9 cellular contexts compared by ENCODE assay signal in genomic region chr2:69916151-69916550, GRCh38. TPM values are rescaled to one million over a fixed set of nuclear protein-coding genes. Genes with fewer than 3 reads are reported as not detected.
A peak's percentile ranks its signal among the peaks of the same experiment; 100 is the strongest.
DNase-seq lines count a peak whose midpoint lies in the region; ATAC-seq and TF ChIP-seq lines count a peak whose summit lies in the region.
"Had no signal": no experiment of that assay in that cellular context is flagged by ENCODE, and none has a peak within 500 bp of the region (broad histone marks: within the 10 kb centered on the region; RNA-seq: fewer than 3 reads in every experiment).

No MANE protein-coding gene starts in this region.

- CTCF ChIA-PET in activated naive CD4-positive, alpha-beta T cell treated with anti-CD3 and anti-CD28 coated beads, Interleukin-2, amount 10 ng/mL, durations not matched to agents 7 days and 5 days (lab: Charles Lee): interaction anchor here (0.6 to 2.5 kb wide), 4 partner anchors 154 to 209 kb away, joined by 3 to 11 read pairs (median 3); no protein-coding TSS in a partner anchor

- TF ChIP-seq EP300 in upper lobe of left lung (IDR thresholded peaks at IDR 0.05): no peak

- peak overlapping the region; percentile 89 to 90 for H3K27ac ChIP-seq in ascending aorta
- peak overlapping the region; percentile 91 for H3K27ac ChIP-seq in lower lobe of right lung
- peak overlapping the region; percentile 87 to 98 (median 95) for H3K27ac ChIP-seq in upper lobe of left lung

- no peaks in the 10 kb centered on the region for H3K27me3 Mint-ChIP-seq in activated naive CD4-positive, alpha-beta T cell treated with anti-CD3 and anti-CD28 coated beads, Interleukin-2, amount 10 ng/mL, durations not matched to agents 7 days and 5 days

- intact Hi-C loops in ascending aorta (cut with DNase I): loop anchor here (10.0 kb wide), 1 partner anchor 1309 kb away; the partner anchor contains the start of gene PAIP2B
- intact Hi-C loops in lower lobe of right lung (cut with DNase I): loop anchor here (10.0 kb wide), 1 partner anchor 229 kb away; no protein-coding TSS in a partner anchor

- no peak for ATAC-seq in activated naive CD4-positive, alpha-beta T cell treated with anti-CD3 and anti-CD28 coated beads, Interleukin-2, amount 50 U/mL, for 72 hours
- no peak for ATAC-seq in lower lobe of right lung
- ATAC-seq in upper lobe of left lung (ENCODE audit: low FRiP score in 2 of 2): no peak

- no peak for TF ChIP-seq POLR2A in upper lobe of left lung (IDR thresholded peaks at IDR 0.05)

- H3K9me3 Mint-ChIP-seq in activated naive CD4-positive, alpha-beta T cell treated with anti-CD3 and anti-CD28 coated beads, Interleukin-2, amount 10 ng/mL, durations not matched to agents 7 days and 5 days: no peaks in the 10 kb centered on the region
- no peaks in the 10 kb centered on the region for H3K9me3 Mint-ChIP-seq in activated naive CD4-positive, alpha-beta T cell treated with anti-CD3 and anti-CD28 coated beads, Interleukin-2, amount 50 U/mL, for 72 hours

- DNase-seq in activated naive CD4-positive, alpha-beta T cell treated with anti-CD3 and anti-CD28 coated beads, Interleukin-2, amount 10 ng/mL, durations not matched to agents 7 days and 5 days: no peak
- DNase-seq in activated naive CD4-positive, alpha-beta T cell treated with anti-CD3 and anti-CD28 coated beads, Interleukin-2, amount 50 U/mL, for 72 hours (ENCODE audit: low spot score in 2 of 2): no peak
- DNase-seq in ascending aorta (ENCODE audit: low spot score in 2 of 2) (no peak), lower lobe of right lung (no peak), upper lobe of left lung (no peak), GM10266 (ENCODE audit: extremely low spot score) (no peak)
- no peak for DNase-seq in stimulated activated CD4-positive, alpha-beta T cell treated with anti-CD3 and anti-CD28 coated beads, Interleukin-2, amount 100 ng/mL, for 48 hours
- no peak for DNase-seq in activated effector memory CD4-positive, alpha-beta T cell treated with anti-CD3 and anti-CD28 coated beads, Interleukin-2, amount 50 U/mL, for 16 hours
- DNase-seq: stimulated activated CD8-positive, alpha-beta memory T cell treated with anti-CD3 and anti-CD28 coated beads, Interleukin-4, amount 100 ng/mL, for 48 hours had no signal

- TF ChIP-seq CTCF in ascending aorta (IDR thresholded peaks at IDR 0.05) (no peak), lower lobe of right lung (IDR thresholded peaks at IDR 0.05) (no peak), upper lobe of left lung (IDR thresholded peaks at IDR 0.05) (no peak), GM10266 (IDR thresholded peaks at IDR 0.05; ENCODE audit: control insufficient read depth, insufficient read depth, low read depth, missing control alignments) (no peak)

- peak overlapping the region; percentile 49 for H3K27ac Mint-ChIP-seq in activated naive CD4-positive, alpha-beta T cell treated with anti-CD3 and anti-CD28 coated beads, Interleukin-2, amount 10 ng/mL, durations not matched to agents 7 days and 5 days
- H3K27ac Mint-ChIP-seq in activated naive CD4-positive, alpha-beta T cell treated with anti-CD3 and anti-CD28 coated beads, Interleukin-2, amount 50 U/mL, for 72 hours: peak overlapping the region in 1 of 2 donors; percentile 94

- peaks cover 0 to 17% of the 10 kb centered on the region in 2 donors for H3K4me1 ChIP-seq in ascending aorta
- peaks cover 35% of the 10 kb centered on the region for H3K4me1 ChIP-seq in lower lobe of right lung
- peaks cover 18 to 37% (median 29%) of the 10 kb centered on the region in 4 donors for H3K4me1 ChIP-seq in upper lobe of left lung

- H3K4me3 ChIP-seq in ascending aorta (peak overlapping the region; percentile 81 to 89), lower lobe of right lung (peak overlapping the region; percentile 80), upper lobe of left lung (peak overlapping the region; percentile 85 to 93 (median 88))

- peaks cover 3 to 7% of the 10 kb centered on the region in 2 donors for H3K36me3 ChIP-seq in ascending aorta
- H3K36me3 ChIP-seq in lower lobe of right lung: peaks cover 27% of the 10 kb centered on the region
- H3K36me3 ChIP-seq in upper lobe of left lung: peaks cover 3 to 24% (median 7%) of the 10 kb centered on the region in 4 donors

- WGBS in upper lobe of left lung, 2 donors: 25 to 44% methylated on average over 2 of the region's 2 CpGs

- H3K36me3 Mint-ChIP-seq in activated naive CD4-positive, alpha-beta T cell treated with anti-CD3 and anti-CD28 coated beads, Interleukin-2, amount 10 ng/mL, durations not matched to agents 7 days and 5 days: peaks cover 26% of the 10 kb centered on the region
- H3K36me3 Mint-ChIP-seq in activated naive CD4-positive, alpha-beta T cell treated with anti-CD3 and anti-CD28 coated beads, Interleukin-2, amount 50 U/mL, for 72 hours: peaks cover 0 to 4% of the 10 kb centered on the region in 2 donors

- no peaks in the 10 kb centered on the region for H3K9me3 ChIP-seq in ascending aorta
- no peaks in the 10 kb centered on the region for H3K9me3 ChIP-seq in lower lobe of right lung
- no peaks in the 10 kb centered on the region for H3K9me3 ChIP-seq in upper lobe of left lung

- H3K27me3 ChIP-seq in ascending aorta (no peaks in the 10 kb centered on the region), lower lobe of right lung (ENCODE audit: low read depth) (no peaks in the 10 kb centered on the region), upper lobe of left lung (no peaks in the 10 kb centered on the region)

- peak overlapping the region; percentile 63 for H3K4me3 Mint-ChIP-seq in activated naive CD4-positive, alpha-beta T cell treated with anti-CD3 and anti-CD28 coated beads, Interleukin-2, amount 10 ng/mL, durations not matched to agents 7 days and 5 days

- peaks cover 39% of the 10 kb centered on the region for H3K4me1 Mint-ChIP-seq in activated naive CD4-positive, alpha-beta T cell treated with anti-CD3 and anti-CD28 coated beads, Interleukin-2, amount 10 ng/mL, durations not matched to agents 7 days and 5 days

RNA-seq across cellular contexts. Expression of gene MXD1, which starts 1.2 kb away (rescaled TPM):
- total RNA-seq in activated naive CD4-positive, alpha-beta T cell treated with anti-CD3 and anti-CD28 coated beads, Interleukin-2, amount 50 U/mL, for 72 hours: 10 to 100 TPM; 14.5 to 20.7 TPM
- total RNA-seq in ascending aorta: 4.6 TPM
- total RNA-seq in lower lobe of right lung: 33.8 TPM
- total RNA-seq in upper lobe of left lung: 10 to 100 TPM; 16.3 to 94.3 (median 33.8) TPM

RNA-seq across cellular contexts. Expression of gene SNRNP27, which starts 22.4 kb away (rescaled TPM):
- total RNA-seq in activated naive CD4-positive, alpha-beta T cell treated with anti-CD3 and anti-CD28 coated beads, Interleukin-2, amount 50 U/mL, for 72 hours: 10 to 100 TPM; 61.4 to 69.4 TPM
- 157 TPM for total RNA-seq in ascending aorta
- total RNA-seq in lower lobe of right lung: 38.7 TPM
- total RNA-seq in upper lobe of left lung: 100 to 1,000 TPM in 2 of 6 donors, 10 to 100 TPM in 4; 32.7 to 120 (median 55.0) TPM

RNA-seq across cellular contexts. Expression of gene ASPRV1, which starts 45.3 kb away (rescaled TPM):
- 1 to 10 TPM; 1.5 TPM for total RNA-seq in activated naive CD4-positive, alpha-beta T cell treated with anti-CD3 and anti-CD28 coated beads, Interleukin-2, amount 50 U/mL, for 72 hours
- 4.3 TPM for total RNA-seq in ascending aorta
- total RNA-seq in lower lobe of right lung: 1.9 TPM
- total RNA-seq in upper lobe of left lung: 1 to 10 TPM; 1.0 to 2.1 (median 1.4) TPM
